10 cellular contexts compared by ENCODE assay signal in genomic region chr9:86406366-86406765, GRCh38. TPM values are rescaled to one million over a fixed set of nuclear protein-coding genes. Genes with fewer than 3 reads are reported as not detected.
DNase-seq lines count a peak whose midpoint lies in the region; ATAC-seq and TF ChIP-seq lines count a peak whose summit lies in the region.
"Had no signal": no experiment of that assay in that cellular context is flagged by ENCODE, and none has a peak within 500 bp of the region (broad histone marks: within the 10 kb centered on the region; RNA-seq: fewer than 3 reads in every experiment).

No MANE protein-coding gene starts in this region.

- TF ChIP-seq POLR2A in right lobe of liver (IDR thresholded peaks at IDR 0.05), result no peak

- H3K27ac ChIP-seq in right cardiac atrium (ENCODE audit: low read length) (no peak overlapping the region), brain microvascular endothelial cell (peak overlapping the region; percentile 65), right lobe of liver (peak overlapping the region; percentile 7 to 95 (median 87)), upper lobe of right lung (no peak overlapping the region)

- H3K36me3 ChIP-seq in brain microvascular endothelial cell (replicated peaks), result no peaks in the 10 kb centered on the region
- no peaks in the 10 kb centered on the region for H3K36me3 ChIP-seq in right lobe of liver
- no peaks in the 10 kb centered on the region for H3K36me3 ChIP-seq in upper lobe of right lung

- 56% methylated on average over 4 of the region's 4 CpGs for WGBS in right cardiac atrium
- 14% methylated on average over 4 of the region's 4 CpGs for WGBS in right lobe of liver (ENCODE audit: insufficient coverage, low coverage, low lambda C conversion rate, missing lambda C conversion rate)

- TF ChIP-seq CTCF in brain microvascular endothelial cell (IDR thresholded peaks at IDR 0.05; ENCODE audit: low read depth, low read length, missing control alignments), result no peak
- TF ChIP-seq CTCF in right lobe of liver (IDR thresholded peaks at IDR 0.05), result no peak
- no peak for TF ChIP-seq CTCF in upper lobe of right lung (IDR thresholded peaks at IDR 0.05)

- in situ Hi-C loops in brain microvascular endothelial cell (cut with HindIII; ENCODE audit: low pct_ligation_motif_present, low sequenced_read_pairs), result no loop called here

- no peaks in the 10 kb centered on the region for H3K27me3 ChIP-seq in right cardiac atrium (ENCODE audit: control insufficient read depth, insufficient read depth)
- H3K27me3 ChIP-seq in brain microvascular endothelial cell (replicated peaks), result no peaks in the 10 kb centered on the region
- no peaks in the 10 kb centered on the region for H3K27me3 ChIP-seq in right lobe of liver
- H3K27me3 ChIP-seq in upper lobe of right lung, result no peaks in the 10 kb centered on the region

- no peaks in the 10 kb centered on the region for H3K9me3 ChIP-seq in right cardiac atrium (ENCODE audit: control insufficient read depth, low read length)
- no peaks in the 10 kb centered on the region for H3K9me3 ChIP-seq in right lobe of liver
- no peaks in the 10 kb centered on the region for H3K9me3 ChIP-seq in upper lobe of right lung

- ATAC-seq in Right ventricle myocardium superior (ENCODE audit: poor library complexity), result peak; percentile 69
- ATAC-seq in right cardiac atrium, result no peak
- ATAC-seq in right lobe of liver, result peak; percentile 46 to 68 (median 55)
- ATAC-seq in upper lobe of right lung, result peak; percentile 67
- no peak for ATAC-seq in HG03045 (IDR thresholded peaks at IDR 0.05; ENCODE audit: unreplicated experiment)

- peaks cover 2% of the 10 kb centered on the region for H3K4me1 ChIP-seq in right cardiac atrium (ENCODE audit: control insufficient read depth, insufficient read depth, low read length)
- H3K4me1 ChIP-seq in right lobe of liver, result peaks cover 0 to 51% (median 21%) of the 10 kb centered on the region in 4 donors
- peaks cover 22% of the 10 kb centered on the region for H3K4me1 ChIP-seq in upper lobe of right lung

- DNase-seq in Right ventricle myocardium superior (no peak), right cardiac atrium (no peak), brain microvascular endothelial cell (peak; percentile 29), right lobe of liver (peak in 1 of 3 donors; percentile 65), upper lobe of right lung (no peak), islet precursor cell (no peak)
- DNase-seq in activated CD4-positive, CD25-positive, alpha-beta regulatory T cell treated with anti-CD3 and anti-CD28 coated beads, Interleukin-2, amount 50 U/mL, for 72 hours, result no peak
- DNase-seq: activated CD8-positive, alpha-beta memory T cell treated with anti-CD3 and anti-CD28 coated beads for 24 hours; KG1 had no signal

- intact Hi-C loops in Right ventricle myocardium superior (cut with DNase I), result no loop called here
- intact Hi-C loops in right cardiac atrium (cut with DNase I), result no loop called here
- intact Hi-C loops in right lobe of liver (cut with DNase I), result no loop called here
- intact Hi-C loops in upper lobe of right lung (cut with DNase I), result no loop called here

- H3K4me3 ChIP-seq in right cardiac atrium (ENCODE audit: low read length), result no peak overlapping the region
- no peak overlapping the region for H3K4me3 ChIP-seq in brain microvascular endothelial cell (ENCODE audit: low read depth, low read length)
- H3K4me3 ChIP-seq in right lobe of liver, result peak overlapping the region in 1 of 3 donors; percentile 16
- H3K4me3 ChIP-seq in upper lobe of right lung, result no peak overlapping the region

RNA-seq across cellular contexts. Expression of gene TUT7, which starts 52.2 kb away (rescaled TPM):
- total RNA-seq in Right ventricle myocardium superior (12.3 TPM), right cardiac atrium (10 to 100 TPM; 11.8 to 17.0 (median 14.9) TPM), right lobe of liver (10 to 100 TPM; 22.5 to 46.7 (median 31.6) TPM), upper lobe of right lung (34.1 TPM)
- polyA plus RNA-seq in right cardiac atrium, result 8.4 TPM

Comparison
In these comparisons a context has a peak if more than half of its experiments do, and no peak if none do; other contexts are left out.
1. ATAC-seq: peak in Right ventricle myocardium superior (single experiment), right lobe of liver (4 of 4) and upper lobe of right lung (single experiment); none in right cardiac atrium (0 of 2) and HG03045 (single experiment).
2. H3K27ac ChIP-seq: peak in brain microvascular endothelial cell (single experiment) and right lobe of liver (3 of 3); none in right cardiac atrium (single experiment) and upper lobe of right lung (single experiment).